ENCODE assay signal across 9 cellular contexts in genomic region chr15:78072080-78072892, GRCh38. TPM values are rescaled to one million over a fixed set of nuclear protein-coding genes. Genes with fewer than 3 reads are reported as not detected.
DNase-seq lines count a peak whose midpoint lies in the region; ATAC-seq and TF ChIP-seq lines count a peak whose summit lies in the region.
"Had no signal": no experiment of that assay in that cellular context is flagged by ENCODE, and none has a peak within 500 bp of the region (broad histone marks: within the 10 kb centered on the region; RNA-seq: fewer than 3 reads in every experiment).

No MANE protein-coding gene starts in this region.

- intact Hi-C loops in psoas muscle (cut with DNase I): no loop called here

- H3K4me3 Mint-ChIP-seq in WTC11: no peak overlapping the region

- no peaks in the 10 kb centered on the region for H3K9me3 Mint-ChIP-seq in WTC11

- H3K4me1 Mint-ChIP-seq in WTC11: peaks cover 27% of the 10 kb centered on the region

- TF ChIP-seq CTCF in WTC11 (IDR thresholded peaks at IDR 0.05) (no peak), gastroesophageal sphincter (IDR thresholded peaks at IDR 0.05) (no peak), psoas muscle (IDR thresholded peaks at IDR 0.05) (no peak)

- H3K36me3 Mint-ChIP-seq in WTC11: peaks cover 2% of the 10 kb centered on the region; the same call in 1 of the 2 replicates

- CTCF ChIA-PET in WTC11 (lab: Charles Lee): interaction anchor here (0.8 kb wide), 1 partner anchor 36 kb away, joined by 4 read pairs; no protein-coding TSS in a partner anchor

- H3K4me3 ChIP-seq in gastroesophageal sphincter (peak overlapping the region in 1 of 2 donors; percentile 10), psoas muscle (peak overlapping the region; percentile 24), SJCRH30 (no peak overlapping the region)

- 0 out of 2 replicates have a peak overlapping the region, but pooled peaks have one; percentile 38 for H3K27ac Mint-ChIP-seq in WTC11

- POLR2A ChIA-PET in WTC11 (lab: Charles Lee): no interaction called here

- H3K27me3 ChIP-seq in gastroesophageal sphincter (no peaks in the 10 kb centered on the region), psoas muscle (ENCODE audit: insufficient read depth in 3 of 3, low read length in 2 of 3) (no peaks in the 10 kb centered on the region), SJCRH30 (no peaks in the 10 kb centered on the region)

- H3K27me3 Mint-ChIP-seq in WTC11 (ENCODE audit: low read depth): no peaks in the 10 kb centered on the region

- H3K27ac ChIP-seq in gastroesophageal sphincter: peak overlapping the region in 3 of 4 donors; percentile 35 to 58 (median 55)
- peak overlapping the region; percentile 50 for H3K27ac ChIP-seq in psoas muscle
- H3K27ac ChIP-seq in SJCRH30: no peak overlapping the region

- H3K4me1 ChIP-seq in gastroesophageal sphincter (peaks cover 11 to 94% (median 33%) of the 10 kb centered on the region in 3 donors), psoas muscle (peaks cover 69% of the 10 kb centered on the region), SJCRH30 (peaks cover 61% of the 10 kb centered on the region)

- TF ChIP-seq POLR2A in gastroesophageal sphincter (IDR thresholded peaks at IDR 0.05): no peak

- ATAC-seq in WTC11: no peak
- peak; percentile 44 for ATAC-seq in gastroesophageal sphincter
- ATAC-seq in psoas muscle: peak in 1 of 4 donors; percentile 6
- no peak for ATAC-seq in GM21423 (IDR thresholded peaks at IDR 0.05; ENCODE audit: unreplicated experiment)
- ATAC-seq in GM18517 (IDR thresholded peaks at IDR 0.05; ENCODE audit: unreplicated experiment): no peak

- WGBS in gastroesophageal sphincter (ENCODE audit: low coverage in 1 of 2), 2 donors: 62 to 63% methylated on average over 6 to 7 of the region's 9 CpGs
- WGBS in psoas muscle, 3 donors: 60 to 65% (median 63%) methylated on average over 9 of the region's 9 CpGs

- TF ChIP-seq EP300 in gastroesophageal sphincter (IDR thresholded peaks at IDR 0.05): no peak

- H3K9me3 ChIP-seq in gastroesophageal sphincter: no peaks in the 10 kb centered on the region
- no peaks in the 10 kb centered on the region for H3K9me3 ChIP-seq in psoas muscle
- no peaks in the 10 kb centered on the region for H3K9me3 ChIP-seq in SJCRH30 (replicated peaks)

- H3K36me3 ChIP-seq in gastroesophageal sphincter (no peaks in the 10 kb centered on the region), psoas muscle (ENCODE audit: insufficient read depth in 1 of 2, low read depth in 1 of 2) (no peaks in the 10 kb centered on the region), SJCRH30 (0 out of 2 replicates have a peak, but pooled peaks cover 2% of the 10 kb centered on the region)

- peak; percentile 72 for DNase-seq in ELR (ENCODE audit: low read depth)
- peak; percentile 2 for DNase-seq in WTC11 (ENCODE audit: low spot score)
- DNase-seq in psoas muscle: no peak
- DNase-seq in SJCRH30: no peak
- no peak for DNase-seq in RKO (ENCODE audit: low spot score)

TF ChIP-seq in WTC11, 78 proteins besides CTCF, POLR2A, EP300 and RAD21 (continues in another document):
- TF ChIP-seq, protein P1, sequence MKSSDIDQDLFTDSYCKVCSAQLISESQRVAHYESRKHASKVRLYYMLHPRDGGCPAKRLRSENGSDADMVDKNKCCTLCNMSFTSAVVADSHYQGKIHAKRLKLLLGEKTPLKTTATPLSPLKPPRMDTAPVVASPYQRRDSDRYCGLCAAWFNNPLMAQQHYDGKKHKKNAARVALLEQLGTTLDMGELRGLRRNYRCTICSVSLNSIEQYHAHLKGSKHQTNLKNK (CRISPR knock-in tag; IDR thresholded peaks at IDR 0.05): no peak
- TF ChIP-seq, protein P2, sequence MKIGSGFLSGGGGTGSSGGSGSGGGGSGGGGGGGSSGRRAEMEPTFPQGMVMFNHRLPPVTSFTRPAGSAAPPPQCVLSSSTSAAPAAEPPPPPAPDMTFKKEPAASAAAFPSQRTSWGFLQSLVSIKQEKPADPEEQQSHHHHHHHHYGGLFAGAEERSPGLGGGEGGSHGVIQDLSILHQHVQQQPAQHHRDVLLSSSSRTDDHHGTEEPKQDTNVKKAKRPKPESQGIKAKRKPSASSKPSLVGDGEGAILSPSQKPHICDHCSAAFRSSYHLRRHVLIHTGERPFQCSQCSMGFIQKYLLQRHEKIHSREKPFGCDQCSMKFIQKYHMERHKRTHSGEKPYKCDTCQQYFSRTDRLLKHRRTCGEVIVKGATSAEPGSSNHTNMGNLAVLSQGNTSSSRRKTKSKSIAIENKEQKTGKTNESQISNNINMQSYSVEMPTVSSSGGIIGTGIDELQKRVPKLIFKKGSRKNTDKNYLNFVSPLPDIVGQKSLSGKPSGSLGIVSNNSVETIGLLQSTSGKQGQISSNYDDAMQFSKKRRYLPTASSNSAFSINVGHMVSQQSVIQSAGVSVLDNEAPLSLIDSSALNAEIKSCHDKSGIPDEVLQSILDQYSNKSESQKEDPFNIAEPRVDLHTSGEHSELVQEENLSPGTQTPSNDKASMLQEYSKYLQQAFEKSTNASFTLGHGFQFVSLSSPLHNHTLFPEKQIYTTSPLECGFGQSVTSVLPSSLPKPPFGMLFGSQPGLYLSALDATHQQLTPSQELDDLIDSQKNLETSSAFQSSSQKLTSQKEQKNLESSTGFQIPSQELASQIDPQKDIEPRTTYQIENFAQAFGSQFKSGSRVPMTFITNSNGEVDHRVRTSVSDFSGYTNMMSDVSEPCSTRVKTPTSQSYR (CRISPR knock-in tag; IDR thresholded peaks at IDR 0.05): no peak
- TF ChIP-seq EMX1 (CRISPR knock-in tag; IDR thresholded peaks at IDR 0.05) (no peak), NFE2L1 (CRISPR knock-in tag; IDR thresholded peaks at IDR 0.05) (no peak), RORB (CRISPR knock-in tag; IDR thresholded peaks at IDR 0.05) (no peak), ZNF671 (CRISPR knock-in tag; IDR thresholded peaks at IDR 0.05) (no peak), MYBL2 (CRISPR knock-in tag; IDR thresholded peaks at IDR 0.05) (no peak), ERG (CRISPR knock-in tag; IDR thresholded peaks at IDR 0.05) (no peak), CREM (CRISPR knock-in tag; IDR thresholded peaks at IDR 0.05) (no peak), ZNF232 (CRISPR knock-in tag; IDR thresholded peaks at IDR 0.05) (no peak), ZBTB21 (CRISPR knock-in tag; IDR thresholded peaks at IDR 0.05; ENCODE audit: borderline replicate concordance) (no peak), NR2C2 (CRISPR knock-in tag; IDR thresholded peaks at IDR 0.05) (no peak)
- TF ChIP-seq, protein P3, sequence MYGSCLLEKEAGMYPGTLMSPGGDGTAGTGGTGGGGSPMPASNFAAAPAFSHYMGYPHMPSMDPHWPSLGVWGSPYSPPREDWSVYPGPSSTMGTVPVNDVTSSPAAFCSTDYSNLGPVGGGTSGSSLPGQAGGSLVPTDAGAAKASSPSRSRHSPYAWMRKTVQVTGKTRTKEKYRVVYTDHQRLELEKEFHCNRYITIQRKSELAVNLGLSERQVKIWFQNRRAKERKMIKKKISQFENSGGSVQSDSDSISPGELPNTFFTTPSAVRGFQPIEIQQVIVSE (CRISPR knock-in tag; IDR thresholded peaks at IDR 0.05; ENCODE audit: borderline replicate concordance): no peak

RNA-seq across cellular contexts. Expression of gene TBC1D2B, which starts 5.2 kb away (rescaled TPM):
- total RNA-seq in WTC11 (2021) (15.2 to 18.3 TPM (median 16.8 TPM) in 3 replicates), gastroesophageal sphincter (10 to 100 TPM; 36.9 to 51.7 (median 46.5) TPM), psoas muscle (10 to 100 TPM in 1 of 4 donors, 1 to 10 TPM in 3; 6.8 to 11.8 (median 8.8) TPM)
- 1 to 10 TPM; 2.8 to 5.6 (median 3.4) TPM for polyA plus RNA-seq in psoas muscle
- 50.7 and 58.2 TPM in 2 replicates for total RNA-seq in SJCRH30 (2014; rRNA removed; shearing (Covaris generic))

RNA-seq across cellular contexts. Expression of gene SH2D7, which starts 20.1 kb away (rescaled TPM):
- not detected in 3 replicates for total RNA-seq in WTC11 (2021)
- not detected for total RNA-seq in gastroesophageal sphincter
- not detected for total RNA-seq in psoas muscle
- polyA plus RNA-seq in psoas muscle: not detected
- total RNA-seq in SJCRH30 (2014; rRNA removed; shearing (Covaris generic)): 0.08 and 0.36 TPM in 2 replicates
- total RNA-seq: lung microvascular endothelial cell had no signal

RNA-seq across cellular contexts. Expression of gene CIB2, which starts 59.0 kb away (rescaled TPM):
- total RNA-seq in WTC11 (2021) (45.2 to 56.4 TPM (median 56.2 TPM) in 3 replicates), gastroesophageal sphincter (10 to 100 TPM in 2 of 4 donors, 1 to 10 TPM in 2; 3.0 to 17.4 (median 8.8) TPM), psoas muscle (10 to 100 TPM in 1 of 4 donors, 1 to 10 TPM in 3; 2.4 to 18.0 (median 6.6) TPM)
- 1 to 10 TPM; 3.7 to 9.7 (median 4.7) TPM for polyA plus RNA-seq in psoas muscle
- total RNA-seq in SJCRH30 (2014; rRNA removed; shearing (Covaris generic)): 0.59 and 2.8 TPM in 2 replicates

Comparison
In these comparisons a context has a peak if more than half of its experiments do, and no peak if none do; other contexts are left out.
1. DNase-seq: peak in ELR (single experiment) and WTC11 (single experiment); none in psoas muscle (0 of 2), SJCRH30 (0 of 2) and RKO (single experiment).